In the genomic region with DNA sequence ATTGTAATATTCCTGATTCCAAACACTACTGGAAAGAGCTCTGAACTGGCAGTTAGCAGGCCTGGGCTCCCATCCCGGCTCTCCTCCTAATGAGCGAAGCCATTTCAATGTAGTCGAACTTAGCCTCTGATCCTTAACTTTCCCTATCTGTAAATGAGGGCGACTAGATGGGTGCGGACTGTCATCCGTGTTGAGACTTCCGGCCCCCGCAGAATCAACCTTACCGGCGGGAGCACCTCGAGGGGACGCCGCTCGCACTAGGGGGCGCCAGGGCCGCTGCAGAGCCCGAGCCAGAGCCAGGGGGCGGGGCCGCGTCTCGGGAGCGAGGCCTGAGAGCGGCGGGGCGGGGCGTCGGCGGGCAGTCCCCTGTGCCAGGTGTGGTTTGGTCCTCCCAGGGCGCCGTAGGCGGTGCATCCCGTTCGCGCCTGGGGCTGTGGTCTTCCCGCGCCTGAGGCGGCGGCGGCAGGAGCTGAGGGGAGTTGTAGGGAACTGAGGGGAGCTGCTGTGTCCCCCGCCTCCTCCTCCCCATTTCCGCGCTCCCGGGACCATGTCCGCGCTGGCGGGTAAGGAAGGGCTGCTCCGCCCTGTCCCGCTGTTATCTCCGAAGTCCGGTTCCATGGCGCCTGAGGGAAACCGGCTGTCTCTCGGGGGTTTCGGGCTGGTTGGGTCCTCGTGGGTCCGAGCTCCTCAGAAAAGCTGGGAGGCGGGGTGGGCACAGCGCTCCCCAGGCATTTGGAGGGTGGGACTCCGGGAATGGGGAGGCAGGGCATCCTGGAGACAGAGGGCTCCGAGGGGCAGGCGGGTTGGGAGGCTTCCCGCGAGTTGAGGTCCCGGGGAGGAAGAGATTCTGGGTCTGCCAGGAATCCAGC, we compare ENCODE assay signal across 8 cellular contexts. TPM values are rescaled to one million over a fixed set of nuclear protein-coding genes. Genes with fewer than 3 reads are reported as not detected.
DNase-seq lines count a peak whose midpoint lies in the region; ATAC-seq and TF ChIP-seq lines count a peak whose summit lies in the region.

A gene (plus strand): TSS at position 437 of the 869 bp plus-strand sequence. CDS start 111 bp downstream, at position 548.

- H3K9me3 ChIP-seq in Karpas-422 (ENCODE audit: low read length), result no peaks in the 10 kb centered on the region
- no peaks in the 10 kb centered on the region for H3K9me3 ChIP-seq in Peyer's patch
- H3K9me3 ChIP-seq in esophagus muscularis mucosa, result no peaks in the 10 kb centered on the region
- H3K9me3 ChIP-seq in muscle layer of duodenum (ENCODE audit: control insufficient read depth in 1 of 2, low read length in 2 of 2), result no peaks in the 10 kb centered on the region

- peak; percentile 80 to 83 for TF ChIP-seq POLR2A in Peyer's patch (IDR thresholded peaks at IDR 0.05)
- TF ChIP-seq POLR2A in esophagus muscularis mucosa (IDR thresholded peaks at IDR 0.05; ENCODE audit: low read depth), result peak; percentile 74

- H3K9ac ChIP-seq in Karpas-422 (ENCODE audit: low read length), result peak within 1 kb of the TSS; percentile 99

- intact Hi-C loops in esophagus muscularis mucosa (cut with DNase I), result loop anchor here (2.0 kb wide), 1 partner anchor 61 kb away; no protein-coding TSS in a partner anchor

- H3K27ac ChIP-seq in Karpas-422 (ENCODE audit: low read length) (peak within 1 kb of the TSS; percentile 75), Peyer's patch (peak within 1 kb of the TSS; percentile 83 to 86 (median 84)), esophagus muscularis mucosa (replicated peaks in 1 of 4) (peak within 1 kb of the TSS; percentile 78 to 86 (median 84)), muscle layer of duodenum (ENCODE audit: low read length) (peak within 1 kb of the TSS; percentile 93)

- H4K20me1 ChIP-seq in Karpas-422 (ENCODE audit: insufficient read depth, low read depth, low read length), result no peaks in the 10 kb centered on the region

- H3K4me1 ChIP-seq in Karpas-422 (ENCODE audit: low read length) (peaks cover 52% of the 10 kb centered on the region), Peyer's patch (peaks cover 3 to 56% (median 15%) of the 10 kb centered on the region in 4 donors), esophagus muscularis mucosa (peaks cover 29 to 44% (median 40%) of the 10 kb centered on the region in 4 donors), muscle layer of duodenum (ENCODE audit: control insufficient read depth in 1 of 2, insufficient read depth in 2 of 2, low read length in 2 of 2) (peaks cover 8 to 11% of the 10 kb centered on the region in 2 donors)

- no peaks in the 10 kb centered on the region for H3K27me3 ChIP-seq in Karpas-422 (ENCODE audit: low read length)
- H3K27me3 ChIP-seq in Peyer's patch, result no peaks in the 10 kb centered on the region
- H3K27me3 ChIP-seq in esophagus muscularis mucosa, result no peaks in the 10 kb centered on the region
- H3K27me3 ChIP-seq in muscle layer of duodenum (ENCODE audit: low read depth, low read length), result no peaks in the 10 kb centered on the region

- no peak for TF ChIP-seq EP300 in esophagus muscularis mucosa (IDR thresholded peaks at IDR 0.05)

- no peaks in the 10 kb centered on the region for H3K9me2 ChIP-seq in Karpas-422 (replicated peaks; ENCODE audit: insufficient read depth, low read length)

- H3K4me2 ChIP-seq in Karpas-422 (ENCODE audit: low read depth, low read length, poor library complexity, severe bottlenecking), result peak within 1 kb of the TSS; percentile 92

- WGBS in esophagus muscularis mucosa, result under 1% methylated on average over 17 of the region's 64 CpGs

- peak within 1 kb of the TSS; percentile 91 for H2AFZ ChIP-seq in Karpas-422 (ENCODE audit: low read length)

- 0 out of 2 replicates have a peak, but pooled peaks cover 4% of the 10 kb centered on the region for H3K36me3 ChIP-seq in Karpas-422 (ENCODE audit: insufficient read depth, low read length)
- no peaks in the 10 kb centered on the region for H3K36me3 ChIP-seq in Peyer's patch
- peaks cover 0 to 2% (median under 1%) of the 10 kb centered on the region in 4 donors for H3K36me3 ChIP-seq in esophagus muscularis mucosa
- H3K36me3 ChIP-seq in muscle layer of duodenum (ENCODE audit: control insufficient read depth in 1 of 2, insufficient read depth in 2 of 2, low read length in 2 of 2), result no peaks in the 10 kb centered on the region

- H3K4me3 ChIP-seq in Karpas-422 (ENCODE audit: low read length) (peak within 1 kb of the TSS; percentile 94), Peyer's patch (peak within 1 kb of the TSS; percentile 84 to 93 (median 89)), esophagus muscularis mucosa (peak within 1 kb of the TSS; percentile 68 to 96 (median 92)), muscle layer of duodenum (ENCODE audit: low read depth in 1 of 2, low read length in 2 of 2) (peak within 1 kb of the TSS; percentile 84 to 90)

- peaks cover 50% of the 10 kb centered on the region for H3K79me2 ChIP-seq in Karpas-422 (ENCODE audit: low read length)

- DNase-seq in DMS79 treated with DMSO at 0.1 percent for 48 hours (lab: John Stamatoyannopoulos, UW) (peak; percentile 80), Karpas-422 (peak; percentile 98), Peyer's patch (peak; percentile 99), esophagus muscularis mucosa (ENCODE audit: extremely low spot score) (peak; percentile 96)
- DNase-seq in activated T-cell treated with anti-CD3 and anti-CD28 coated beads, Interleukin-2, amount 50 U/mL, for 48 hours, result peak; percentile 98 to 99
- DNase-seq in stimulated activated CD8-positive, alpha-beta memory T cell treated with anti-CD3 and anti-CD28 coated beads, Interleukin-7, amount 100 ng/mL, for 4 hours (ENCODE audit: low read depth in 2 of 2), result peak; percentile 87 to 97

- TF ChIP-seq CTCF in Peyer's patch (IDR thresholded peaks at IDR 0.05) (peak; percentile 77 to 94 (median 86)), esophagus muscularis mucosa (IDR thresholded peaks at IDR 0.05) (peak; percentile 88 to 93 (median 88))

- ATAC-seq in GM21786 (IDR thresholded peaks at IDR 0.05; ENCODE audit: unreplicated experiment), result peak; percentile 75

RNA-seq across cellular contexts. Expression of the gene that starts here (rescaled TPM):
- total RNA-seq in Karpas-422 (2014; rRNA removed; shearing (Covaris generic); ENCODE audit: low replicate concordance), result 35.0 and 35.3 TPM in 2 replicates
- total RNA-seq in Peyer's patch (100 to 1,000 TPM; 106 to 256 (median 139) TPM), esophagus muscularis mucosa (10 to 100 TPM; 12.0 to 18.2 (median 14.3) TPM)

Comparison
In these comparisons a context has a peak if more than half of its experiments do, and no peak if none do; other contexts are left out.
1. Peak in every context shown above with its lines: DNase-seq, ATAC-seq, H3K4me3 ChIP-seq and H3K27ac ChIP-seq.